Comparison of ENCODE assay signal across 8 cellular contexts in genomic region chr6:25601797-25602679, GRCh38. TPM values are rescaled to one million over a fixed set of nuclear protein-coding genes. Genes with fewer than 3 reads are reported as not detected.
DNase-seq lines count a peak whose midpoint lies in the region; ATAC-seq, FAIRE-seq and TF ChIP-seq lines count a peak whose summit lies in the region.

No MANE protein-coding gene starts in this region.

- in situ Hi-C loops in K562 (cut with MboI) = loop anchor here (10.0 kb wide), 1 partner anchor 327 kb away; the partner anchor contains the start of gene CARMIL1

- no peak for TF ChIP-seq EP300 in K562 (IDR thresholded peaks at IDR 0.05; ENCODE audit: low read length)

- DNase-seq in NCI-H345 (lab: John Stamatoyannopoulos, UW) (peak; percentile 69), K562 (ENCODE audit: extremely low read depth in 1 of 4, low spot score in 3 of 4) (peak; percentile 35 to 62 (median 40)), left lung (no peak), GM19238 (ENCODE audit: insufficient read length, low spot score) (no peak)
- DNase-seq in activated naive CD4-positive, alpha-beta T cell treated with anti-CD3 and anti-CD28 coated beads, Interleukin-2, amount 10 ng/mL, durations not matched to agents 7 days and 5 days = no peak
- DNase-seq in activated T-cell treated with anti-CD3 and anti-CD28 coated beads, Interleukin-2, amount 50 U/mL, for 4 hours = no peak

- peak; percentile 87 to 90 for TF ChIP-seq RAD21 in K562 (CRISPR knock-in tag; conservative IDR thresholded peaks at IDR 0.05 in 1 of 2, IDR thresholded peaks at IDR 0.05 in 1 of 2)

- H3K36me3 ChIP-seq in K562 (ENCODE audit: control insufficient read depth, insufficient read depth, low read length) (no peaks in the 10 kb centered on the region), left lung (no peaks in the 10 kb centered on the region)

- H3K9me1 ChIP-seq in K562 (ENCODE audit: control insufficient read depth, insufficient read depth, low read length) = no peaks in the 10 kb centered on the region

- H4K20me1 ChIP-seq in K562 (replicated peaks; ENCODE audit: control insufficient read depth, insufficient read depth, low read length) = no peaks in the 10 kb centered on the region

- H3K27ac ChIP-seq in K562 (ENCODE audit: extremely low read depth, low read depth, low read length) = no peak overlapping the region
- no peak overlapping the region for H3K27ac ChIP-seq in left lung

- no peaks in the 10 kb centered on the region for H3K79me2 ChIP-seq in K562 (ENCODE audit: control insufficient read depth, insufficient read depth, low read length)

- 0% methylated on average over 4 of the region's 4 CpGs for WGBS in K562 (ENCODE audit: insufficient coverage, low coverage, missing lambda C conversion rate)

- TF ChIP-seq CTCF in GM12874 (IDR thresholded peaks at IDR 0.05; ENCODE audit: insufficient read depth, low read depth, low read length) = 0 out of 2 replicates have a peak, but pooled peaks have one; percentile 2
- peak in 2 of 3 experiments; percentile 40 to 84; a peak in 4 of 6 replicates for TF ChIP-seq CTCF in K562 (IDR thresholded peaks at IDR 0.05 in 2 of 3, conservative IDR thresholded peaks at IDR 0.05 in 1 of 3; ENCODE audit: insufficient read depth in 2 of 3, low read depth in 1 of 3, low read length in 3 of 3)
- TF ChIP-seq CTCF in left lung (IDR thresholded peaks at IDR 0.05) = peak; percentile 30 to 46

- peaks cover 5% of the 10 kb centered on the region for H3K4me1 Mint-ChIP-seq in activated naive CD4-positive, alpha-beta T cell treated with anti-CD3 and anti-CD28 coated beads, Interleukin-2, amount 10 ng/mL, durations not matched to agents 7 days and 5 days
- H3K4me1 Mint-ChIP-seq in activated T-cell treated with anti-CD3 and anti-CD28 coated beads, Interleukin-2, amount 50 U/mL, for 4 hours (ENCODE audit: low read depth) = no peaks in the 10 kb centered on the region

- no peak overlapping the region for H3K27ac Mint-ChIP-seq in activated naive CD4-positive, alpha-beta T cell treated with anti-CD3 and anti-CD28 coated beads, Interleukin-2, amount 10 ng/mL, durations not matched to agents 7 days and 5 days

- no peak overlapping the region for H3K4me3 ChIP-seq in K562
- no peak overlapping the region for H3K4me3 ChIP-seq in left lung

- no peaks in the 10 kb centered on the region for H3K4me1 ChIP-seq in K562 (replicated peaks in 1 of 2; ENCODE audit: control insufficient read depth in 2 of 2, insufficient read depth in 2 of 2, low read length in 2 of 2)
- no peaks in the 10 kb centered on the region for H3K4me1 ChIP-seq in left lung

- no peaks in the 10 kb centered on the region for H3K9me3 ChIP-seq in K562 (replicated peaks; ENCODE audit: control insufficient read depth, insufficient read depth, low read depth, low read length)
- no peaks in the 10 kb centered on the region for H3K9me3 ChIP-seq in left lung

- intact Hi-C loops in K562 (cut with micrococcal nuclease) (loop anchor here (1.0 to 10.0 kb wide), 6 partner anchors 110 to 1020 kb away; no protein-coding TSS in a partner anchor), left lung (cut with DNase I) (no loop called here)

- H2AFZ ChIP-seq in K562 (ENCODE audit: low read depth, low read length) = no peak overlapping the region

- no peak overlapping the region for H3K4me3 Mint-ChIP-seq in activated naive CD4-positive, alpha-beta T cell treated with anti-CD3 and anti-CD28 coated beads, Interleukin-2, amount 10 ng/mL, durations not matched to agents 7 days and 5 days
- H3K4me3 Mint-ChIP-seq in activated T-cell treated with anti-CD3 and anti-CD28 coated beads, Interleukin-2, amount 50 U/mL, for 4 hours = no peak overlapping the region

- POLR2A ChIA-PET in K562 (lab: Yijun Ruan, JAX) = no interaction called here

- H3K9me3 Mint-ChIP-seq in activated naive CD4-positive, alpha-beta T cell treated with anti-CD3 and anti-CD28 coated beads, Interleukin-2, amount 10 ng/mL, durations not matched to agents 7 days and 5 days = no peaks in the 10 kb centered on the region
- no peaks in the 10 kb centered on the region for H3K9me3 Mint-ChIP-seq in activated T-cell treated with anti-CD3 and anti-CD28 coated beads, Interleukin-2, amount 50 U/mL, for 4 hours

- ATAC-seq in K562 (peak; percentile 63), left lung (peak; percentile 77)
- ATAC-seq in activated T-cell treated with anti-CD3 and anti-CD28 coated beads, Interleukin-2, amount 50 U/mL, for 4 hours = no peak

- H3K27me3 Mint-ChIP-seq in activated naive CD4-positive, alpha-beta T cell treated with anti-CD3 and anti-CD28 coated beads, Interleukin-2, amount 10 ng/mL, durations not matched to agents 7 days and 5 days = no peaks in the 10 kb centered on the region
- no peaks in the 10 kb centered on the region for H3K27me3 Mint-ChIP-seq in activated T-cell treated with anti-CD3 and anti-CD28 coated beads, Interleukin-2, amount 50 U/mL, for 4 hours (ENCODE audit: low read depth)

- H3K4me2 ChIP-seq in K562 (ENCODE audit: insufficient read depth, low read length) = no peak overlapping the region

- no peak overlapping the region for H3K9ac ChIP-seq in K562 (ENCODE audit: insufficient read depth in 1 of 2, low read depth in 2 of 2, low read length in 2 of 2)

- CTCF ChIA-PET in K562 (lab: Yijun Ruan, JAX; ENCODE audit: low intra/inter-chr PET ratio) = interaction anchor here (0.6 to 1.9 kb wide), 7 partner anchors 16 to 746 kb away, joined by 3 to 19 read pairs (median 3); partner anchors contain the start of gene CARMIL1
- CTCF ChIA-PET in activated naive CD4-positive, alpha-beta T cell treated with anti-CD3 and anti-CD28 coated beads, Interleukin-2, amount 10 ng/mL, durations not matched to agents 7 days and 5 days (lab: Charles Lee) = interaction anchor here (0.6 to 3.3 kb wide), 13 partner anchors 9 to 760 kb away, joined by 3 to 21 read pairs (median 4); no protein-coding TSS in a partner anchor

- TF ChIP-seq POLR2A in K562 (conservative IDR thresholded peaks at IDR 0.05) = no peak

- H3K27me3 ChIP-seq in K562 (ENCODE audit: control insufficient read depth in 2 of 2, insufficient read depth in 2 of 2, low read length in 2 of 2) = peaks cover 9 to 10% of the 10 kb centered on the region in 2 experiments
- H3K27me3 ChIP-seq in left lung = no peaks in the 10 kb centered on the region

- no peaks in the 10 kb centered on the region for H3K36me3 Mint-ChIP-seq in activated naive CD4-positive, alpha-beta T cell treated with anti-CD3 and anti-CD28 coated beads, Interleukin-2, amount 10 ng/mL, durations not matched to agents 7 days and 5 days
- peaks cover 3% of the 10 kb centered on the region for H3K36me3 Mint-ChIP-seq in activated T-cell treated with anti-CD3 and anti-CD28 coated beads, Interleukin-2, amount 50 U/mL, for 4 hours (ENCODE audit: insufficient read depth)

- BruUV-seq in K562 (replicated peaks; lab: Mats Ljungman, UMichigan) = no TSS peak

- FAIRE-seq in A204.1 (lab: Jason Lieb, UNC) (peak; percentile 98), K562 (lab: Jason Lieb, UNC) (peak; percentile 95)

TF ChIP-seq in K562, 482 proteins besides CTCF, POLR2A, EP300 and RAD21 (continues in another document):
- TF ChIP-seq ZNF354B (CRISPR knock-in tag; IDR thresholded peaks at IDR 0.05) (no peak), SPI1 (IDR thresholded peaks at IDR 0.05; ENCODE audit: borderline replicate concordance, low read depth, low read length) (no peak), ZBED1 (IDR thresholded peaks at IDR 0.05) (no peak), ZNF77 (CRISPR knock-in tag; IDR thresholded peaks at IDR 0.05) (no peak), WHSC1 (IDR thresholded peaks at IDR 0.05; ENCODE audit: low read length) (no peak), SIN3A (IDR thresholded peaks at IDR 0.05; ENCODE audit: borderline replicate concordance in 2 of 2, control insufficient read depth in 1 of 2, low read depth in 2 of 2, low read length in 2 of 2) (no peak), ZNF695 (CRISPR knock-in tag; IDR thresholded peaks at IDR 0.05) (no peak), ZNF165 (CRISPR knock-in tag; IDR thresholded peaks at IDR 0.05; ENCODE audit: borderline replicate concordance) (no peak), MITF (IDR thresholded peaks at IDR 0.05) (no peak)

RNA-seq across cellular contexts. Expression of gene SCGN, which starts 50.0 kb away (rescaled TPM):
- total RNA-seq in K562 (2011; cell fraction: chromatin; rRNA removed; ENCODE audit: low replicate concordance) = not detected in 2 replicates
- not detected in 2 replicates for total RNA-seq in K562 (2011; cell fraction: nucleolus; rRNA removed)
- total RNA-seq in K562 (2011; cell fraction: nucleoplasm; rRNA removed) = not detected in 2 replicates
- total RNA-seq in K562 (2014; rRNA removed) (not detected in 2 replicates), K562 (2014; rRNA removed; fragmentation: Illumina TruSeq; extraction: Trizol) (not detected in 2 replicates), K562 (2015; rRNA removed; fragmentation: Illumina TruSeq; extraction: Trizol) (not detected in 2 replicates), K562 (2021) (not detected in 2 replicates), left lung (not detected)
- polyA plus RNA-seq in K562 (2011; rRNA removed) (0.09 TPM in 1 of 2 replicates, not detected in the other), K562 (2014; fragmentation: Illumina TruSeq; extraction: Trizol) (not detected in 2 replicates), K562 (2014; fragmentation: Nextera tagmentation; extraction: Ambion mirVana) (not detected), K562 (2014; rRNA removed) (not detected in 2 replicates)
- not detected in 2 replicates for polyA plus RNA-seq in K562 (2011; cell fraction: cytosol; rRNA removed)
- not detected in 2 replicates for polyA plus RNA-seq in K562 (2011; cell fraction: nucleus; rRNA removed)
- 0.11 TPM in 1 of 2 replicates, not detected in the other for polyA plus RNA-seq in K562 (2012)
- not detected in 2 replicates for polyA minus RNA-seq in K562 (2011; rRNA and poly(A)+ RNA removed)
- not detected in 2 replicates for polyA minus RNA-seq in K562 (2011; cell fraction: cytosol; rRNA and poly(A)+ RNA removed)
- not detected in 2 replicates for polyA minus RNA-seq in K562 (2011; cell fraction: nucleus; rRNA and poly(A)+ RNA removed)
- total RNA-seq in activated T-cell treated with anti-CD3 and anti-CD28 coated beads, Interleukin-2, amount 50 U/mL, for 4 hours = not detected

Comparison
In these comparisons a context has a peak if more than half of its experiments do, and no peak if none do; other contexts are left out.
1. CTCF ChIP-seq: peak in every context shown above with its lines; median percentile 62 in K562; 38 in left lung; 2 in GM12874.
2. DNase-seq: peak in NCI-H345 (single experiment) and K562 (4 of 4); none in left lung (0 of 2), activated naive CD4-positive, alpha-beta T cell treated with anti-CD3 and anti-CD28 coated beads, Interleukin-2, amount 10 ng/mL, durations not matched to agents 7 days and 5 days (single experiment), activated T-cell treated with anti-CD3 and anti-CD28 coated beads, Interleukin-2, amount 50 U/mL, for 4 hours (single experiment) and GM19238 (single experiment).
3. ATAC-seq: peak in K562 (single experiment) and left lung (single experiment); none in activated T-cell treated with anti-CD3 and anti-CD28 coated beads, Interleukin-2, amount 50 U/mL, for 4 hours (0 of 2).